In genomic region chr3:59699648-59700320, GRCh38 we compare ENCODE assay signal across 14 cellular contexts.
DNase-seq lines count a peak whose midpoint lies in the region; ATAC-seq and TF ChIP-seq lines count a peak whose summit lies in the region.
"Had no signal": no experiment of that assay in that cellular context is flagged by ENCODE, and none has a peak within 500 bp of the region (broad histone marks: within the 10 kb centered on the region; RNA-seq: fewer than 3 reads in every experiment).

No MANE protein-coding gene starts in this region.

- intact Hi-C loops in Right ventricle myocardium superior (cut with DNase I) = no loop called here
- intact Hi-C loops in left ventricle myocardium inferior (cut with micrococcal nuclease) = no loop called here

- H3K4me3 ChIP-seq in right atrium auricular region (no peak overlapping the region), cardiac muscle cell (no peak overlapping the region), left ventricle myocardium inferior (no peak overlapping the region)
- H3K4me3 ChIP-seq: BLaER1 treated with 17β-estradiol and CSF1 and Interleukin-3, amounts not matched to agents 10 nM and 100 nM had no signal

- H3K27ac ChIP-seq in right atrium auricular region (no peak overlapping the region), cardiac muscle cell (peak overlapping the region; percentile 80), left ventricle myocardium inferior (replicated peaks) (peak overlapping the region; percentile 56)
- H3K27ac ChIP-seq: BLaER1 treated with 17β-estradiol and CSF1 and Interleukin-3, amounts not matched to agents 10 nM and 100 nM had no signal

- H3K27me3 ChIP-seq in right atrium auricular region (no peaks in the 10 kb centered on the region), cardiac muscle cell (no peaks in the 10 kb centered on the region), left ventricle myocardium inferior (ENCODE audit: low read depth) (no peaks in the 10 kb centered on the region)
- H3K27me3 ChIP-seq: BLaER1 treated with 17β-estradiol and CSF1 and Interleukin-3, amounts not matched to agents 10 nM and 100 nM had no signal

- H3K9me3 ChIP-seq in right atrium auricular region (no peaks in the 10 kb centered on the region), cardiac muscle cell (ENCODE audit: low read depth) (no peaks in the 10 kb centered on the region), left ventricle myocardium inferior (replicated peaks) (peaks cover 6% of the 10 kb centered on the region)
- H3K9me3 ChIP-seq: BLaER1 treated with 17β-estradiol and CSF1 and Interleukin-3, amounts not matched to agents 10 nM and 100 nM had no signal

- peak; percentile 89 for ATAC-seq in Right ventricle myocardium superior (ENCODE audit: poor library complexity)
- ATAC-seq: CD8-positive, alpha-beta T cell had no signal

- no peak for TF ChIP-seq CTCF in right atrium auricular region (IDR thresholded peaks at IDR 0.05)
- no peak for TF ChIP-seq CTCF in cardiac muscle cell (IDR thresholded peaks at IDR 0.05; ENCODE audit: low read depth, low read length)
- no peak for TF ChIP-seq CTCF in left ventricle myocardium inferior (IDR thresholded peaks at IDR 0.05; ENCODE audit: borderline replicate concordance)

- no peak for DNase-seq in Right ventricle myocardium superior
- DNase-seq in right atrium auricular region (ENCODE audit: low spot score) = no peak
- DNase-seq in cardiac muscle cell (ENCODE audit: low read depth in 1 of 2, low spot score in 1 of 2) = peak in 1 of 2 donors; percentile 70
- no peak for DNase-seq in left ventricle myocardium inferior
- no peak for DNase-seq in NCI-H2227 treated with DMSO at 0.1 percent for 48 hours (lab: John Stamatoyannopoulos, UW)
- DNase-seq in activated CD8-positive, alpha-beta memory T cell treated with anti-CD3 and anti-CD28 coated beads, Interleukin-2, amount 50 U/mL, for 48 hours = no peak
- DNase-seq in NK-92 treated with Interleukin-12 subunit alpha and Interleukin-12 subunit beta, amount 100 ng/mL, for 24 hours (lab: John Stamatoyannopoulos, UW) = no peak
- DNase-seq: 8988T; Calu3; CD8-positive, alpha-beta T cell; DMS79 treated with DMSO at 0.1 percent for 48 hours; GF-D8; H9 had no signal

- H3K36me3 ChIP-seq in right atrium auricular region (no peaks in the 10 kb centered on the region), cardiac muscle cell (no peaks in the 10 kb centered on the region), left ventricle myocardium inferior (no peaks in the 10 kb centered on the region)
- H3K36me3 ChIP-seq: BLaER1 treated with 17β-estradiol and CSF1 and Interleukin-3, amounts not matched to agents 10 nM and 100 nM had no signal

- H3K4me1 ChIP-seq in right atrium auricular region (no peaks in the 10 kb centered on the region), cardiac muscle cell (ENCODE audit: low read depth) (peaks cover 12% of the 10 kb centered on the region), left ventricle myocardium inferior (peaks cover 6% of the 10 kb centered on the region)
- H3K4me1 ChIP-seq: BLaER1 treated with 17β-estradiol and CSF1 and Interleukin-3, amounts not matched to agents 10 nM and 100 nM had no signal

Comparison
In these comparisons a context has a peak if more than half of its experiments do, and no peak if none do; other contexts are left out.
1. H3K27ac ChIP-seq: peak in cardiac muscle cell (single experiment) and left ventricle myocardium inferior (single experiment); none in right atrium auricular region (0 of 2).